Comparison of ENCODE assay signal across 10 cellular contexts in genomic region chr22:24431309-24432034, GRCh38. TPM values are rescaled to one million over a fixed set of nuclear protein-coding genes. Genes with fewer than 3 reads are reported as not detected.
A peak's percentile ranks its signal among the peaks of the same experiment; 100 is the strongest.
DNase-seq lines count a peak whose midpoint lies in the region; ATAC-seq and TF ChIP-seq lines count a peak whose summit lies in the region.
"Had no signal": no experiment of that assay in that cellular context is flagged by ENCODE, and none has a peak within 500 bp of the region (broad histone marks: within the 10 kb centered on the region; RNA-seq: fewer than 3 reads in every experiment).

No MANE protein-coding gene starts in this region.

- POLR2A ChIA-PET in Caco-2 (lab: Charles Lee): no interaction called here

- H3K9me3 ChIP-seq in Peyer's patch (no peaks in the 10 kb centered on the region), esophagus muscularis mucosa (no peaks in the 10 kb centered on the region), breast epithelium (no peaks in the 10 kb centered on the region), Caco-2 (no peaks in the 10 kb centered on the region)

- H3K4me3 ChIP-seq in Peyer's patch: no peak overlapping the region
- no peak overlapping the region for H3K4me3 ChIP-seq in esophagus muscularis mucosa
- H3K4me3 ChIP-seq in breast epithelium: no peak overlapping the region
- no peak overlapping the region for H3K4me3 ChIP-seq in Caco-2 (ENCODE audit: low read depth, low read length)

- H3K36me3 Mint-ChIP-seq in activated CD4-positive, alpha-beta T cell treated with anti-CD3 and anti-CD28 coated beads, Interleukin-2, amount 10 ng/mL, durations not matched to agents 24 days and 14 days (ENCODE audit: low read depth): peaks cover 14% of the 10 kb centered on the region
- peaks cover 18 to 31% of the 10 kb centered on the region in 2 donors for H3K36me3 Mint-ChIP-seq in stimulated activated naive B cell treated with anti-CD40 and anti-IgM and Interleukin-4, amounts not matched to agents 10 μg/mL and 1 μg/mL and 100 μg/mL, for 72 hours
- peaks cover 49% of the 10 kb centered on the region for H3K36me3 Mint-ChIP-seq in Caco-2 (ENCODE audit: insufficient read depth, unreplicated experiment)

- TF ChIP-seq CTCF in Peyer's patch (IDR thresholded peaks at IDR 0.05) (no peak), esophagus muscularis mucosa (IDR thresholded peaks at IDR 0.05) (no peak), breast epithelium (IDR thresholded peaks at IDR 0.05) (no peak), Caco-2 (IDR thresholded peaks at IDR 0.05; ENCODE audit: insufficient read depth in 1 of 2, low read depth in 1 of 2, low read length in 1 of 2, severe bottlenecking in 1 of 2, unreplicated experiment in 1 of 2) (no peak)

- H3K9me3 Mint-ChIP-seq in activated CD4-positive, alpha-beta T cell treated with anti-CD3 and anti-CD28 coated beads, Interleukin-2, amount 10 ng/mL, durations not matched to agents 24 days and 14 days: no peaks in the 10 kb centered on the region
- no peaks in the 10 kb centered on the region for H3K9me3 Mint-ChIP-seq in stimulated activated naive B cell treated with anti-CD40 and anti-IgM and Interleukin-4, amounts not matched to agents 10 μg/mL and 1 μg/mL and 100 μg/mL, for 72 hours
- H3K9me3 Mint-ChIP-seq in Caco-2 (ENCODE audit: unreplicated experiment): no peaks in the 10 kb centered on the region

- ATAC-seq in stimulated activated naive B cell treated with anti-CD40 and anti-IgM and Interleukin-4, amounts not matched to agents 10 μg/mL and 1 μg/mL and 100 μg/mL, for 72 hours (replicated peaks): no peak
- ATAC-seq in GM18861 (IDR thresholded peaks at IDR 0.05; ENCODE audit: unreplicated experiment): no peak

- peaks cover 71% of the 10 kb centered on the region for H3K4me1 Mint-ChIP-seq in activated CD4-positive, alpha-beta T cell treated with anti-CD3 and anti-CD28 coated beads, Interleukin-2, amount 10 ng/mL, durations not matched to agents 24 days and 14 days
- peaks cover 82 to 100% of the 10 kb centered on the region in 2 donors for H3K4me1 Mint-ChIP-seq in stimulated activated naive B cell treated with anti-CD40 and anti-IgM and Interleukin-4, amounts not matched to agents 10 μg/mL and 1 μg/mL and 100 μg/mL, for 72 hours
- H3K4me1 Mint-ChIP-seq in Caco-2 (ENCODE audit: low read depth, unreplicated experiment): peaks cover 6% of the 10 kb centered on the region

- BruUV-seq in Caco-2 (replicated peaks; lab: Mats Ljungman, UMichigan): no TSS peak

- 93% methylated on average over 8 of the region's 9 CpGs for WGBS in esophagus muscularis mucosa

- peak overlapping the region; percentile 86 for H3K27ac Mint-ChIP-seq in activated CD4-positive, alpha-beta T cell treated with anti-CD3 and anti-CD28 coated beads, Interleukin-2, amount 10 ng/mL, durations not matched to agents 24 days and 14 days
- peak overlapping the region; percentile 94 for H3K27ac Mint-ChIP-seq in stimulated activated naive B cell treated with anti-CD40 and anti-IgM and Interleukin-4, amounts not matched to agents 10 μg/mL and 1 μg/mL and 100 μg/mL, for 72 hours
- no peak overlapping the region for H3K27ac Mint-ChIP-seq in Caco-2 (ENCODE audit: unreplicated experiment)

- no peaks in the 10 kb centered on the region for H3K27me3 ChIP-seq in Peyer's patch
- no peaks in the 10 kb centered on the region for H3K27me3 ChIP-seq in esophagus muscularis mucosa
- H3K27me3 ChIP-seq in breast epithelium: no peaks in the 10 kb centered on the region
- no peaks in the 10 kb centered on the region for H3K27me3 ChIP-seq in Caco-2 (replicated peaks; ENCODE audit: control insufficient read depth, insufficient read depth, low read length)

- H3K4me1 ChIP-seq in Peyer's patch: peaks cover 0 to 83% (median 50%) of the 10 kb centered on the region in 4 donors
- peaks cover 51 to 77% (median 59%) of the 10 kb centered on the region in 4 donors for H3K4me1 ChIP-seq in esophagus muscularis mucosa
- H3K4me1 ChIP-seq in breast epithelium: peaks cover 0 to 7% of the 10 kb centered on the region in 2 donors
- no peaks in the 10 kb centered on the region; the same call in 1 of the 2 replicates for H3K4me1 ChIP-seq in Caco-2

- H3K27ac ChIP-seq in Peyer's patch (peak overlapping the region in 1 of 4 donors; percentile 96), esophagus muscularis mucosa (replicated peaks in 1 of 4) (peak overlapping the region in 3 of 4 donors; percentile 28 to 56 (median 50)), breast epithelium (peak overlapping the region in 1 of 2 donors; percentile 38)

- intact Hi-C loops in activated CD4-positive, alpha-beta T cell treated with anti-CD3 and anti-CD28 coated beads, Interleukin-2, amount 10 ng/mL, durations not matched to agents 24 days and 14 days (cut with micrococcal nuclease): no loop called here
- intact Hi-C loops in esophagus muscularis mucosa (cut with DNase I): no loop called here
- intact Hi-C loops in breast epithelium (cut with DNase I; ENCODE audit: low total_unique reads): no loop called here
- intact Hi-C loops in Caco-2 (cut with micrococcal nuclease; ENCODE audit: unreplicated experiment): no loop called here

- H3K36me3 ChIP-seq in Peyer's patch (no peaks in the 10 kb centered on the region), esophagus muscularis mucosa (no peaks in the 10 kb centered on the region), breast epithelium (no peaks in the 10 kb centered on the region), Caco-2 (ENCODE audit: control insufficient read depth, insufficient read depth, low read length) (0 out of 2 replicates have a peak, but pooled peaks cover 1% of the 10 kb centered on the region)

- H3K27me3 Mint-ChIP-seq in activated CD4-positive, alpha-beta T cell treated with anti-CD3 and anti-CD28 coated beads, Interleukin-2, amount 10 ng/mL, durations not matched to agents 24 days and 14 days: peaks cover 2% of the 10 kb centered on the region
- H3K27me3 Mint-ChIP-seq in stimulated activated naive B cell treated with anti-CD40 and anti-IgM and Interleukin-4, amounts not matched to agents 10 μg/mL and 1 μg/mL and 100 μg/mL, for 72 hours: no peaks in the 10 kb centered on the region
- H3K27me3 Mint-ChIP-seq in Caco-2 (ENCODE audit: insufficient read depth, unreplicated experiment): no peaks in the 10 kb centered on the region

- TF ChIP-seq EP300 in esophagus muscularis mucosa (IDR thresholded peaks at IDR 0.05): no peak

- CTCF ChIA-PET in Caco-2 (lab: Charles Lee): no interaction called here

- no peak for TF ChIP-seq POLR2A in Peyer's patch (IDR thresholded peaks at IDR 0.05)
- TF ChIP-seq POLR2A in esophagus muscularis mucosa (IDR thresholded peaks at IDR 0.05; ENCODE audit: low read depth): no peak
- no peak for TF ChIP-seq POLR2A in breast epithelium (IDR thresholded peaks at IDR 0.05)

- no peak for DNase-seq in activated CD4-positive, alpha-beta T cell treated with anti-CD3 and anti-CD28 coated beads, Interleukin-2, amount 10 ng/mL, durations not matched to agents 24 days and 14 days
- no peak for DNase-seq in activated CD4-positive, alpha-beta T cell treated with anti-CD3 and anti-CD28 coated beads, Interleukin-2, amount 50 U/mL, for 48 hours
- DNase-seq in Peyer's patch: peak in 2 of 3 donors; percentile 38 to 43
- no peak for DNase-seq in esophagus muscularis mucosa (ENCODE audit: extremely low spot score)
- no peak for DNase-seq in stimulated activated naive B cell treated with anti-CD40 and anti-IgM and Interleukin-4, amounts not matched to agents 10 μg/mL and 1 μg/mL and 100 μg/mL, for 72 hours
- DNase-seq in breast epithelium (ENCODE audit: low spot score in 2 of 2): no peak
- no peak for DNase-seq in Caco-2
- DNase-seq: mesendoderm, NCI-H1694 had no signal

- H3K4me3 Mint-ChIP-seq in activated CD4-positive, alpha-beta T cell treated with anti-CD3 and anti-CD28 coated beads, Interleukin-2, amount 10 ng/mL, durations not matched to agents 24 days and 14 days: peak overlapping the region; percentile 54
- peak overlapping the region; percentile 62 to 74 for H3K4me3 Mint-ChIP-seq in stimulated activated naive B cell treated with anti-CD40 and anti-IgM and Interleukin-4, amounts not matched to agents 10 μg/mL and 1 μg/mL and 100 μg/mL, for 72 hours
- H3K4me3 Mint-ChIP-seq in Caco-2 (ENCODE audit: unreplicated experiment): no peak overlapping the region

RNA-seq across cellular contexts. Expression of gene ADORA2A, which starts 4.1 kb away (rescaled TPM):
- total RNA-seq in activated CD4-positive, alpha-beta T cell treated with anti-CD3 and anti-CD28 coated beads, Interleukin-2, amount 10 ng/mL, durations not matched to agents 24 days and 14 days: 34.9 and 36.2 TPM in 2 replicates
- total RNA-seq in Peyer's patch (1 to 10 TPM; 1.3 to 4.3 (median 2.6) TPM), esophagus muscularis mucosa (1 to 10 TPM; 3.3 to 7.5 (median 4.5) TPM), breast epithelium (1 to 10 TPM; 1.8 to 4.3 (median 3.4) TPM), Caco-2 (2022) (4.0 and 4.9 TPM in 2 replicates)

Comparison
In these comparisons a context has a peak if more than half of its experiments do, and no peak if none do; other contexts are left out.
1. DNase-seq: peak in Peyer's patch (2 of 3); none in activated CD4-positive, alpha-beta T cell treated with anti-CD3 and anti-CD28 coated beads, Interleukin-2, amount 10 ng/mL, durations not matched to agents 24 days and 14 days (single experiment), activated CD4-positive, alpha-beta T cell treated with anti-CD3 and anti-CD28 coated beads, Interleukin-2, amount 50 U/mL, for 48 hours (0 of 2), esophagus muscularis mucosa (single experiment), stimulated activated naive B cell treated with anti-CD40 and anti-IgM and Interleukin-4, amounts not matched to agents 10 μg/mL and 1 μg/mL and 100 μg/mL, for 72 hours (single experiment), breast epithelium (0 of 2) and Caco-2 (0 of 2).